ENCODE assay signal across 11 cellular contexts in the genomic region with DNA sequence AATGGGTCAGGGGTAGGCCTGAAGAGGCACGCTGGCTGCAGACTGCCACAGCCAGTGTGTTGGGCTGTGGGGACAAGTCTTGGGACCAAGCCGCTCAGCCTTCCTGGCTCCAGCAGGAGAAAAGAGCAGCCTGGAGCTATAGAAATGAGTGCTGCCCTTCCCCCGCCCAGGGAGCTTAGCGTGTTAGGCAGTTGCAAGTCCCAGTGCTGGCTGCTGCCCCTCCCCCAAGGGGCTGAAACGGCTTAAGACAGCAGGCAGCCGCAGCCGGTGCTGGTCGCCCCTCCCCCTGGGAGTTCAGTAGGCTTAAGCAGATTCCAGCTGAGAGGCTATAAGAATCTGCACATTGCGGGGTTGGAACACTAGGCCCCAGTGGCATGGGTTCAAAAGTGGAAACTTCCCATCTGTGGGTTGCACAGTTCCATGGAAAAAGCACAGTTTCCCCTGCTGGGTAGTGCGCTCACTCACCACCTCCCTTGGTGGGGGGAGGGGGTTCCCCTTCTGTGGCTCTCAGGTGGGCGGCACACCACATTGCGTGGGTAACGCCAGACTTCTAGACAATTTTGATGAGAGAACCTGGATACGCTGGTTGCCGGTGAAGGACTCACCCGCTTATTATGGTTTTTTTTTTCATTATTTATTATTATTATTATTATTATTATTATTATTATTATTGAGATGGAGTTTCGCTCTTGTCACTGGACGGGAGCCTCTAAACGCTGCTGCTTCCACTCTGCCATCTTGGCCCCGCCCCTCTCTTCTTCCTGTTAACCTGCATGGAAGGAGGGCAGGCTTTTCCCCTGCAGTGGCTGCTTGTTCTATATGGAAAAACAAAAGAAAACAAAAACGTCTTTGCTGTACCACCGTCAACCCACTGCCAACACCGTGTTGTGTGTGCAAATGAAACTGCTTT.
DNase-seq lines count a peak whose midpoint lies in the region; ATAC-seq and TF ChIP-seq lines count a peak whose summit lies in the region.
"Had no signal": no experiment of that assay in that cellular context is flagged by ENCODE, and none has a peak within 500 bp of the region (broad histone marks: within the 10 kb centered on the region; RNA-seq: fewer than 3 reads in every experiment).

No MANE protein-coding gene starts in this region.

- no peaks in the 10 kb centered on the region for H3K4me1 ChIP-seq in sigmoid colon

- no peak for TF ChIP-seq EP300 in sigmoid colon (IDR thresholded peaks at IDR 0.05)

- 55% methylated on average over 23 of the region's 23 CpGs for WGBS in sigmoid colon, 2 donors

- TF ChIP-seq POLR2A in sigmoid colon (IDR thresholded peaks at IDR 0.05), result no peak

- no peak overlapping the region for H3K4me3 ChIP-seq in sigmoid colon

- POLR2A ChIA-PET in GM10248 (lab: Yijun Ruan, JAX), result no interaction called here

- TF ChIP-seq CTCF in sigmoid colon (IDR thresholded peaks at IDR 0.05), result no peak
- no peak for TF ChIP-seq CTCF in GM10248 (IDR thresholded peaks at IDR 0.05; ENCODE audit: control extremely low read depth, extremely low read depth, low read depth, missing control alignments)

- CTCF ChIA-PET in GM10248 (lab: Yijun Ruan, JAX), result no interaction called here

- no peaks in the 10 kb centered on the region for H3K27me3 ChIP-seq in sigmoid colon

- ATAC-seq in GM21717 (IDR thresholded peaks at IDR 0.05; ENCODE audit: unreplicated experiment), result no peak
- ATAC-seq in GM21619 (IDR thresholded peaks at IDR 0.05; ENCODE audit: unreplicated experiment), result no peak
- ATAC-seq: activated T-cell treated with anti-CD3 and anti-CD28 coated beads, Interleukin-2, amount 50 U/mL, for 72 hours had no signal

- H3K9me3 ChIP-seq in sigmoid colon, result no peaks in the 10 kb centered on the region

- DNase-seq in NCI-H2171 treated with DMSO at 0.1 percent for 48 hours (lab: John Stamatoyannopoulos, UW), result peak; percentile 61
- DNase-seq in ecto neural progenitor cell (ENCODE audit: low spot score), result peak; percentile 93
- DNase-seq in iPS-NIHi11 (ENCODE audit: low spot score), result peak; percentile 47
- DNase-seq in sigmoid colon, result peak; percentile 86
- no peak for DNase-seq in stimulated activated CD4-positive, alpha-beta T cell treated with anti-CD3 and anti-CD28 coated beads, Interleukin-2, amount 100 ng/mL, for 48 hours
- no peak for DNase-seq in GM10248 (ENCODE audit: extremely low spot score)
- DNase-seq: activated CD4-positive, alpha-beta T cell treated with anti-CD3 and anti-CD28 coated beads for 1 hour; activated T-cell treated with anti-CD3 and anti-CD28 coated beads, Interleukin-2, amount 50 U/mL, for 72 hours; NCI-H2029 had no signal

- intact Hi-C loops in sigmoid colon (cut with DNase I), result no loop called here

- H3K36me3 ChIP-seq in sigmoid colon, result no peaks in the 10 kb centered on the region

- peak overlapping the region in 1 of 4 donors; percentile 5 for H3K27ac ChIP-seq in sigmoid colon

Comparison
In these comparisons a context has a peak if more than half of its experiments do, and no peak if none do; other contexts are left out.
1. DNase-seq: peak in NCI-H2171 treated with DMSO at 0.1 percent for 48 hours (single experiment), ecto neural progenitor cell (single experiment), iPS-NIHi11 (single experiment) and sigmoid colon (single experiment); none in stimulated activated CD4-positive, alpha-beta T cell treated with anti-CD3 and anti-CD28 coated beads, Interleukin-2, amount 100 ng/mL, for 48 hours (0 of 2) and GM10248 (single experiment).